Comparison of ENCODE assay signal across 8 cellular contexts in the genomic region with DNA sequence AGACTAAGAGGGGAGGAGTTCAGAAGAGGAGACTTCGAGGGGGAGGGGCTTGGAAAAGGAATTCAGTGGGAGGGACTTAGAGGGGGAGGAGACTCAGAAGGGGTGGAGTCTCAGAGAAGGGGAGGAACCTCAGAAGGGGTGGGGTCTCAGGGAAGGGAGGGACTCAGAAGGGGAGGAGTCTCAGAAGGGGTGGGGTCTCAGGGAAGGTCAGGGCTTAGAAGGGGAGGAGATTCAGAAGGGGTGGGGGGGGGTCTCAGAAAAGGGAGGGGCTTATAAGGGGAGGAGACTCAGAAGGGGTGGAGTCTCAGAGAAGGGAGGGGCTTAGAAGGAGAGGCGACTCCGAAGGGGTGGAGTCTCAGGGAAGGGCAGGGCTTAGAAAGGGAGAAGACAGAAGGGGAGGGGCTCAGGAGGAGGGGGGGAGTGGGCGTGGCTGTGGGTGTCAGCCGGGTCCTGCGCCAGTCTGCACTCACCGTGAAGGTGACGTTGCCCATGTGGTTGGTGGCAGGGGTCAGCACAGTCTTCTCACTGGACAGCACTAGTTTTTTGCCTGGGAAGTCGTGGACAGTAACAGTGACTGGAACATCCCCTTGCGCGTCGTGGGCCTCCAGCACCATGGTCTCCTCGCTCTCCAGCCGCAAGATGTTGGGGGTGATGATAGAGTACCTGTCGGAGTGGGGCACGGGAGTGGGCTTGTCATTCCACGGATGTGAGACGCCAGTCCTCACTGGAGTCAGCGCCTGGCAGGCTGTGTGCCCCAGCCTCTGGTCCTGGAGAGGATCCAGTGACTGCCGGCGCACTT. TPM values are rescaled to one million over a fixed set of nuclear protein-coding genes. Genes with fewer than 3 reads are reported as not detected.
DNase-seq lines count a peak whose midpoint lies in the region; ATAC-seq and TF ChIP-seq lines count a peak whose summit lies in the region.

No MANE protein-coding gene starts in this region.

- H3K9ac ChIP-seq in BLaER1 treated with 17β-estradiol and CSF1 and Interleukin-3, amounts not matched to agents 10 nM and 100 nM = peak overlapping the region in 5 of 11 experiments; percentile 50 to 72 (median 69); a peak in 7 of 22 replicates
- peak overlapping the region; percentile 80 for H3K9ac ChIP-seq in adipocyte (ENCODE audit: low read length)

- peak overlapping the region in 8 of 11 experiments; percentile 62 to 77 (median 72); a peak in 14 of 22 replicates for H3K27ac ChIP-seq in BLaER1 treated with 17β-estradiol and CSF1 and Interleukin-3, amounts not matched to agents 10 nM and 100 nM
- peak overlapping the region; percentile 11 to 86 (median 37) for H3K27ac ChIP-seq in right lobe of liver

- peaks cover 14% of the 10 kb centered on the region for H3K9me3 Mint-ChIP-seq in HFFc6

- H3K27me3 Mint-ChIP-seq in HFFc6 (ENCODE audit: insufficient read depth) = peaks cover 18% of the 10 kb centered on the region

- no peaks in the 10 kb centered on the region for H3K27me3 ChIP-seq in BLaER1 treated with 17β-estradiol and CSF1 and Interleukin-3, amounts not matched to agents 10 nM and 100 nM
- H3K27me3 ChIP-seq in adipocyte (replicated peaks; ENCODE audit: control insufficient read depth, insufficient read depth, low read length) (no peaks in the 10 kb centered on the region), right lobe of liver (no peaks in the 10 kb centered on the region)

- H3K36me3 Mint-ChIP-seq in HFFc6 (ENCODE audit: low read depth) = peaks cover 6% of the 10 kb centered on the region

- ATAC-seq in right lobe of liver = peak; percentile 21 to 83 (median 64)
- ATAC-seq in GM19455 (IDR thresholded peaks at IDR 0.05; ENCODE audit: unreplicated experiment) = no peak

- peaks cover 40 to 54% (median 49%) of the 10 kb centered on the region in 10 experiments for H3K4me1 ChIP-seq in BLaER1 treated with 17β-estradiol and CSF1 and Interleukin-3, amounts not matched to agents 10 nM and 100 nM
- H3K4me1 ChIP-seq in adipocyte (ENCODE audit: control insufficient read depth, insufficient read depth, low read length) (peaks cover 41% of the 10 kb centered on the region), right lobe of liver (peaks cover 0 to 35% (median 3%) of the 10 kb centered on the region in 4 donors)

- H3K4me3 ChIP-seq in BLaER1 treated with 17β-estradiol and CSF1 and Interleukin-3, amounts not matched to agents 10 nM and 100 nM = peak overlapping the region in 7 of 10 experiments; percentile 46 to 70 (median 58); a peak in 11 of 20 replicates
- H3K4me3 ChIP-seq in adipocyte (ENCODE audit: low read length) (peak overlapping the region; percentile 84), right lobe of liver (peak overlapping the region; percentile 78 to 95 (median 93))

- TF ChIP-seq POLR2A in right lobe of liver (IDR thresholded peaks at IDR 0.05) = peak; percentile 89

- DNase-seq in HUDEP-2 (lab: John Stamatoyannopoulos, UW; ENCODE audit: unreplicated experiment in 76 of 76) (peak in 43 of 76 experiments; percentile 11 to 71 (median 41)), adipocyte (ENCODE audit: low read depth) (peak; percentile 21), right lobe of liver (peak; percentile 88 to 97 (median 97)), HFFc6 (no peak), NCI-H1436 treated with DMSO at 0.1 percent for 48 hours (lab: John Stamatoyannopoulos, UW) (no peak), NCI-H1436 (lab: John Stamatoyannopoulos, UW) (no peak)

- TF ChIP-seq CTCF in right lobe of liver (IDR thresholded peaks at IDR 0.05) = no peak
- TF ChIP-seq CTCF in HFFc6 (IDR thresholded peaks at IDR 0.05) = no peak

- H3K9me3 ChIP-seq in BLaER1 treated with 17β-estradiol and CSF1 and Interleukin-3, amounts not matched to agents 10 nM and 100 nM (replicated peaks in 1 of 11) = no peaks in the 10 kb centered on the region
- no peaks in the 10 kb centered on the region for H3K9me3 ChIP-seq in adipocyte (ENCODE audit: control insufficient read depth, low read length)
- no peaks in the 10 kb centered on the region for H3K9me3 ChIP-seq in right lobe of liver

- intact Hi-C loops in right lobe of liver (cut with DNase I) = no loop called here

- 35% methylated on average over 6 of the region's 21 CpGs for WGBS in right lobe of liver (ENCODE audit: insufficient coverage, low coverage, low lambda C conversion rate, missing lambda C conversion rate)

- H3K4me1 Mint-ChIP-seq in HFFc6 (ENCODE audit: low read depth) = peaks cover 20% of the 10 kb centered on the region

- peak overlapping the region in 9 of 11 experiments; percentile 84 to 95 (median 90); a peak in 18 of 22 replicates for H3K4me2 ChIP-seq in BLaER1 treated with 17β-estradiol and CSF1 and Interleukin-3, amounts not matched to agents 10 nM and 100 nM

- H3K36me3 ChIP-seq in BLaER1 treated with 17β-estradiol and CSF1 and Interleukin-3, amounts not matched to agents 10 nM and 100 nM = peaks cover 0 to 33% (median 5%) of the 10 kb centered on the region in 11 experiments; a peak in 11 of 22 replicates
- peaks cover 23% of the 10 kb centered on the region for H3K36me3 ChIP-seq in adipocyte (ENCODE audit: control insufficient read depth, insufficient read depth, low read length, severe bottlenecking)
- H3K36me3 ChIP-seq in right lobe of liver = peaks cover 0 to 29% (median 18%) of the 10 kb centered on the region in 4 donors

- peaks cover 0 to 34% (median 0%) of the 10 kb centered on the region in 11 experiments; a peak in 3 of 22 replicates for H4K20me1 ChIP-seq in BLaER1 treated with 17β-estradiol and CSF1 and Interleukin-3, amounts not matched to agents 10 nM and 100 nM

- no peak overlapping the region for H3K27ac Mint-ChIP-seq in HFFc6

- H3K4me3 Mint-ChIP-seq in HFFc6 = no peak overlapping the region

RNA-seq across cellular contexts. Expression of a gene that starts 1.5 kb away (rescaled TPM):
- total RNA-seq in right lobe of liver = over 10,000 TPM; 10,569 to 17,502 (median 15,749) TPM
- total RNA-seq in HFFc6 (2021; fragmentation: NEBNext Ultra II Directional; extraction: Animal tissue kit (Norgen Biotek cat#: 25700)) = 1 to 10 TPM in 4 of 6 experiments, under 1 TPM in 2; 0.82 to 1.5 (median 1.2) TPM

RNA-seq across cellular contexts. Expression of a gene that starts 18.4 kb away (rescaled TPM):
- total RNA-seq in right lobe of liver = 10 to 100 TPM; 22.3 to 53.0 (median 41.3) TPM
- 10 to 100 TPM; 52.2 to 60.5 (median 56.4) TPM for total RNA-seq in HFFc6 (2021; fragmentation: NEBNext Ultra II Directional; extraction: Animal tissue kit (Norgen Biotek cat#: 25700))

RNA-seq across cellular contexts. Expression of a gene that starts 20.5 kb away (rescaled TPM):
- 10 to 100 TPM in 2 of 6 experiments, 1 to 10 TPM in 4; 7.5 to 14.9 (median 9.3) TPM for total RNA-seq in right lobe of liver
- total RNA-seq in HFFc6 (2021; fragmentation: NEBNext Ultra II Directional; extraction: Animal tissue kit (Norgen Biotek cat#: 25700)) = 10 to 100 TPM; 46.1 to 53.3 (median 48.8) TPM

RNA-seq across cellular contexts. Expression of a gene that starts 48.3 kb away (rescaled TPM):
- total RNA-seq in right lobe of liver = 1 to 10 TPM in 4 of 6 experiments, under 1 TPM in 2; 0.72 to 2.3 (median 1.3) TPM
- total RNA-seq in HFFc6 (2021; fragmentation: NEBNext Ultra II Directional; extraction: Animal tissue kit (Norgen Biotek cat#: 25700)) = not detected

RNA-seq across cellular contexts. Expression of a gene that starts 49.0 kb away (rescaled TPM):
- 10 to 100 TPM in 3 of 6 experiments, 1 to 10 TPM in 3; 6.4 to 71.1 (median 14.6) TPM for total RNA-seq in right lobe of liver
- total RNA-seq in HFFc6 (2021; fragmentation: NEBNext Ultra II Directional; extraction: Animal tissue kit (Norgen Biotek cat#: 25700)) = not detected

Comparison
In these comparisons a context has a peak if more than half of its experiments do, and no peak if none do; other contexts are left out.
1. DNase-seq: peak in HUDEP-2 (43 of 76), adipocyte (single experiment) and right lobe of liver (3 of 3); none in HFFc6 (single experiment), NCI-H1436 treated with DMSO at 0.1 percent for 48 hours (single experiment) and NCI-H1436 (single experiment).
2. RNA of a gene that starts 1.5 kb away (total RNA-seq): 10,569 to 17,502 TPM in right lobe of liver; 0.82 to 1.5 TPM in HFFc6; every median in the first group is over 1,000 times any median in the second.
3. Peak in every context shown above with its lines, with median percentiles within 50 percentile points of each other: H3K4me3 ChIP-seq.